8 cellular contexts compared by ENCODE assay signal in the genomic region with DNA sequence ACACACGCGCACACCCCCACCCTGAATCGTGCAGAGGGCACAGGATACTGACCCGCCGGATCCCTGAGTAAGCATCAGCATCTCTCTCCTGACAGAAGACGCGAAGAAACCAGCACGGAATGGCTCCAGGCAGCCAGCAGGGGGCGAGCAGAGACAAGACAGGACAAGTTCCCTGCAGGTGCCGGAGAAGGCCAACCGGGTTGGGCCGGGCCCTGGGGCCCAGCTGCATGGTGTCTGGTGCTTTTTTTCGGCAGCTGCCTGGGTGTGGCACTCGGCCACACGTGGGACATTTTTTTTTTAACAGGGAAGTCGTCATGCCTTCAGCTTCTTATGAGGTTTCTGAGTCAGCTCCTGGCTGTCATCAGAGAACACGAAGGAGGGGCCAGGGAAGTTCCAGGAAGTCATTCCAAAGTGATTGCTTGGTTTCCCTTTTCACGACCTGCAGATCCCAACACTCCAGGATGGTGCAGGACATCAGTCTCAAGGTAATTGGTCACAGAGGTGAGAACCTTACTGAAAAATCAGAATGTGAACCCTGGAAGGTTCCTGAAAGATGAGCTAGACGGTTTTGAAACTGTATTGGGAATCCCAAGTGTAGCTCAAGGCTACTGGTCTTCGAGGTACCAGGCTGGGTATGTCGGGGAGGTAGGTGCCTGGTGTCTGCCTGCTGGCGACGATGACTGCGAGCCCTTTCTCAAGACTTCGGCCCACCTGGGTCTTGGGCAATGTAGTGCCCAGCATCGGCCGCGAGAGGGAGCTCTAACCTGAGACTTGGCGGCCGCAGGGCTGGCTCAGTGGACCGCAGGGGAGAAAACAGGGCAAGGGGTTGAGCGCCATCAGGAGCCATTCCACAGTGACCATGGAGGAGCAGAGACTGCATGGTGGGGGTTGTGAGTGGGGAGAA.
DNase-seq lines count a peak whose midpoint lies in the region; ATAC-seq, FAIRE-seq and TF ChIP-seq lines count a peak whose summit lies in the region.

No MANE protein-coding gene starts in this region.

- H3K27me3 Mint-ChIP-seq in activated CD8-positive, alpha-beta memory T cell treated with anti-CD3 and anti-CD28 coated beads, Interleukin-2, amount 10 ng/mL, durations not matched to agents 7 days and 5 days: peaks cover 10% of the 10 kb centered on the region
- H3K27me3 Mint-ChIP-seq in endothelial cell (ENCODE audit: unreplicated experiment): peaks cover 19% of the 10 kb centered on the region
- peaks cover 35% of the 10 kb centered on the region for H3K27me3 Mint-ChIP-seq in mesothelial cell of epicardium (ENCODE audit: low read depth)

- H3K4me3 ChIP-seq in AG10803 (ENCODE audit: low read length): peak overlapping the region; percentile 29

- CTCF ChIA-PET in activated CD8-positive, alpha-beta memory T cell treated with anti-CD3 and anti-CD28 coated beads, Interleukin-2, amount 10 ng/mL, durations not matched to agents 7 days and 5 days (lab: Charles Lee): interaction anchor here (0.6 to 6.0 kb wide), 88 partner anchors 8 to 728 kb away, joined by 3 to 114 read pairs (median 4); partner anchors contain the start of gene CRACR2A

- ATAC-seq in activated CD8-positive, alpha-beta memory T cell treated with anti-CD3 and anti-CD28 coated beads, Interleukin-2, amount 10 ng/mL, durations not matched to agents 7 days and 5 days: peak; percentile 84

- TF ChIP-seq CTCF in AG10803 (conservative IDR thresholded peaks at IDR 0.05; ENCODE audit: low read length) (peak; percentile 92), endothelial cell (IDR thresholded peaks at IDR 0.05; ENCODE audit: unreplicated experiment) (peak; percentile 95), mesothelial cell of epicardium (IDR thresholded peaks at IDR 0.05; ENCODE audit: unreplicated experiment) (peak; percentile 94)

- peak; percentile 96 for DNase-seq in AG10803 (ENCODE audit: low read depth)
- peak; percentile 90 for DNase-seq in GM19239 (ENCODE audit: insufficient read length, low spot score)
- peak; percentile 100 for DNase-seq in HT1080 (ENCODE audit: low read depth)
- DNase-seq in NOMO-1 treated with dmso at 0.1 percent for 144 hours (lab: John Stamatoyannopoulos, UW; ENCODE audit: unreplicated experiment): peak; percentile 68
- peak; percentile 88 for DNase-seq in activated CD8-positive, alpha-beta memory T cell treated with anti-CD3 and anti-CD28 coated beads, Interleukin-2, amount 10 ng/mL, durations not matched to agents 7 days and 5 days
- DNase-seq in endothelial cell (ENCODE audit: low spot score): peak; percentile 92
- DNase-seq in mesothelial cell of epicardium (ENCODE audit: low spot score in 2 of 2, unreplicated experiment in 2 of 2): peak; percentile 63 to 85
- peak; percentile 51 for DNase-seq in stimulated activated CD8-positive, alpha-beta memory T cell treated with anti-CD3 and anti-CD28 coated beads, Interleukin-15, amount 100 ng/mL, for 1 hour (ENCODE audit: low read depth)

- H3K4me3 Mint-ChIP-seq in activated CD8-positive, alpha-beta memory T cell treated with anti-CD3 and anti-CD28 coated beads, Interleukin-2, amount 10 ng/mL, durations not matched to agents 7 days and 5 days: no peak overlapping the region
- H3K4me3 Mint-ChIP-seq in endothelial cell (ENCODE audit: unreplicated experiment) (no peak overlapping the region), mesothelial cell of epicardium (peak overlapping the region; percentile 62)

- no peaks in the 10 kb centered on the region for H3K36me3 Mint-ChIP-seq in activated CD8-positive, alpha-beta memory T cell treated with anti-CD3 and anti-CD28 coated beads, Interleukin-2, amount 10 ng/mL, durations not matched to agents 7 days and 5 days
- H3K36me3 Mint-ChIP-seq in endothelial cell (ENCODE audit: low read depth, unreplicated experiment) (peaks cover 6% of the 10 kb centered on the region), mesothelial cell of epicardium (no peaks in the 10 kb centered on the region)

- H3K27ac Mint-ChIP-seq in activated CD8-positive, alpha-beta memory T cell treated with anti-CD3 and anti-CD28 coated beads, Interleukin-2, amount 10 ng/mL, durations not matched to agents 7 days and 5 days: peak overlapping the region; percentile 81
- H3K27ac Mint-ChIP-seq in endothelial cell (ENCODE audit: unreplicated experiment): no peak overlapping the region
- H3K27ac Mint-ChIP-seq in mesothelial cell of epicardium: peak overlapping the region; percentile 90

- H3K4me1 Mint-ChIP-seq in activated CD8-positive, alpha-beta memory T cell treated with anti-CD3 and anti-CD28 coated beads, Interleukin-2, amount 10 ng/mL, durations not matched to agents 7 days and 5 days: peaks cover 14% of the 10 kb centered on the region
- H3K4me1 Mint-ChIP-seq in endothelial cell (ENCODE audit: unreplicated experiment) (peaks cover 26% of the 10 kb centered on the region), mesothelial cell of epicardium (peaks cover 17% of the 10 kb centered on the region)

- FAIRE-seq in GM19239 (lab: Jason Lieb, UNC): peak; percentile 88

- H3K9me3 Mint-ChIP-seq in activated CD8-positive, alpha-beta memory T cell treated with anti-CD3 and anti-CD28 coated beads, Interleukin-2, amount 10 ng/mL, durations not matched to agents 7 days and 5 days (ENCODE audit: low read depth): no peaks in the 10 kb centered on the region
- H3K9me3 Mint-ChIP-seq in endothelial cell (ENCODE audit: unreplicated experiment) (no peaks in the 10 kb centered on the region), mesothelial cell of epicardium (no peaks in the 10 kb centered on the region)

Comparison
In these comparisons a context has a peak if more than half of its experiments do, and no peak if none do; other contexts are left out.
1. Peak in every context shown above with its lines: DNase-seq, ATAC-seq and H3K4me3 ChIP-seq.